18 cellular contexts compared by ENCODE assay signal in genomic region chr14:99239661-99240092, GRCh38. TPM values are rescaled to one million over a fixed set of nuclear protein-coding genes. Genes with fewer than 3 reads are reported as not detected.
DNase-seq lines count a peak whose midpoint lies in the region; ATAC-seq and TF ChIP-seq lines count a peak whose summit lies in the region.
"Had no signal": no experiment of that assay in that cellular context is flagged by ENCODE, and none has a peak within 500 bp of the region (broad histone marks: within the 10 kb centered on the region; RNA-seq: fewer than 3 reads in every experiment).

No MANE protein-coding gene starts in this region.

- peaks cover 6% of the 10 kb centered on the region for H3K4me1 ChIP-seq in endodermal cell (ENCODE audit: control insufficient read depth, insufficient read depth, low read length)
- H3K4me1 ChIP-seq: pancreas had no signal

- CTCF ChIA-PET in HEK293T (lab: Yijun Ruan, JAX), result interaction anchor here (0.9 kb wide), 1 partner anchor 15 kb away, joined by 3 read pairs; no protein-coding TSS in a partner anchor

- no peaks in the 10 kb centered on the region for H3K36me3 ChIP-seq in endodermal cell (ENCODE audit: control insufficient read depth, insufficient read depth, low read length)
- H3K36me3 ChIP-seq: pancreas had no signal

- H3K27me3 ChIP-seq in endodermal cell (ENCODE audit: control insufficient read depth, insufficient read depth, low read length, poor library complexity, severe bottlenecking), result no peaks in the 10 kb centered on the region
- H3K27me3 ChIP-seq: pancreas had no signal

- no peaks in the 10 kb centered on the region for H3K36me3 Mint-ChIP-seq in endodermal cell (ENCODE audit: low read depth)

- no peak overlapping the region for H3K9ac ChIP-seq in endodermal cell (ENCODE audit: extremely low read depth, low read length, poor library complexity, severe bottlenecking)

- no peak overlapping the region for H3K4me3 ChIP-seq in endodermal cell (ENCODE audit: low read length)
- H3K4me3 ChIP-seq: pancreas had no signal

- TF ChIP-seq CTCF in endodermal cell (conservative IDR thresholded peaks at IDR 0.05), result no peak

- no peak for ATAC-seq in stimulated activated naive CD8-positive, alpha-beta T cell treated with anti-CD3 and anti-CD28 coated beads, Interleukin-15, amount 100 ng/mL, for 72 hours
- ATAC-seq: Panc1, pancreas had no signal

- H3K4me1 Mint-ChIP-seq in endodermal cell, result peaks cover 63% of the 10 kb centered on the region
- H3K4me1 Mint-ChIP-seq in stimulated activated naive CD8-positive, alpha-beta T cell treated with anti-CD3 and anti-CD28 coated beads, Interleukin-15, amount 100 ng/mL, for 72 hours, result peaks cover 99% of the 10 kb centered on the region

- no peak overlapping the region for H3K27ac ChIP-seq in endodermal cell (ENCODE audit: low read depth, low read length)
- H3K27ac ChIP-seq: HL-60, pancreas had no signal

- no peak overlapping the region for H3K4me3 Mint-ChIP-seq in endodermal cell
- peak overlapping the region; percentile 84 to 88 for H3K4me3 Mint-ChIP-seq in stimulated activated naive CD8-positive, alpha-beta T cell treated with anti-CD3 and anti-CD28 coated beads, Interleukin-15, amount 100 ng/mL, for 72 hours

- H3K9me3 Mint-ChIP-seq in endodermal cell, result no peaks in the 10 kb centered on the region
- H3K9me3 Mint-ChIP-seq in stimulated activated naive CD8-positive, alpha-beta T cell treated with anti-CD3 and anti-CD28 coated beads, Interleukin-15, amount 100 ng/mL, for 72 hours, result no peaks in the 10 kb centered on the region

- no peaks in the 10 kb centered on the region for H3K27me3 Mint-ChIP-seq in endodermal cell (ENCODE audit: insufficient read depth)
- H3K27me3 Mint-ChIP-seq in stimulated activated naive CD8-positive, alpha-beta T cell treated with anti-CD3 and anti-CD28 coated beads, Interleukin-15, amount 100 ng/mL, for 72 hours, result no peaks in the 10 kb centered on the region

- peak; percentile 61 for DNase-seq in activated effector memory CD4-positive, alpha-beta T cell treated with anti-CD3 and anti-CD28 coated beads, Interleukin-2, amount 50 U/mL, for 16 hours
- DNase-seq in activated effector memory CD4-positive, alpha-beta T cell treated with Interleukin-2 at 50 U/mL for 16 hours, result no peak
- peak; percentile 27 for DNase-seq in SW480 (ENCODE audit: low spot score)
- no peak for DNase-seq in endodermal cell
- no peak for DNase-seq in stimulated activated naive CD8-positive, alpha-beta T cell treated with anti-CD3 and anti-CD28 coated beads, Interleukin-15, amount 100 ng/mL, for 72 hours
- DNase-seq in NCI-H187 (lab: John Stamatoyannopoulos, UW), result no peak
- DNase-seq in HEK293T (ENCODE audit: extremely low spot score), result no peak
- no peak for DNase-seq in NCI-H510A treated with DMSO at 0.1 percent for 48 hours (lab: John Stamatoyannopoulos, UW)
- DNase-seq: effector CD4-positive, alpha-beta T cell; foreskin melanocyte; H7; NCI-H1694; NCI-H524 treated with DMSO at 0.1 percent for 48 hours; pancreas; stimulated activated CD4-positive, alpha-beta T cell treated with anti-CD3 and anti-CD28 coated beads, Interleukin-12 subunit alpha, Interleukin-12 subunit beta, amount 100 ng/mL, for 4 hours had no signal

- peak overlapping the region; percentile 42 for H3K27ac Mint-ChIP-seq in endodermal cell
- H3K27ac Mint-ChIP-seq in stimulated activated naive CD8-positive, alpha-beta T cell treated with anti-CD3 and anti-CD28 coated beads, Interleukin-15, amount 100 ng/mL, for 72 hours, result peak overlapping the region; percentile 57 to 94

- POLR2A ChIA-PET in HEK293T (lab: Yijun Ruan, JAX), result interaction anchor here (0.9 to 1.3 kb wide), 2 partner anchors 26 to 117 kb away, joined by 3 read pairs; no protein-coding TSS in a partner anchor

- WGBS in endodermal cell (ENCODE audit: insufficient coverage in 1 of 2, insufficient read length in 1 of 2), 2 experiments, result 70 to 87% methylated on average over 6 to 7 of the region's 7 CpGs

- H3K9me3 ChIP-seq in endodermal cell (ENCODE audit: control insufficient read depth, low read length), result no peaks in the 10 kb centered on the region
- H3K9me3 ChIP-seq: pancreas had no signal

TF ChIP-seq in HEK293T, 16 proteins besides CTCF, POLR2A, EP300 and RAD21:
- TF ChIP-seq HDGF (IDR thresholded peaks at IDR 0.05; ENCODE audit: borderline replicate concordance), result no peak
- TF ChIP-seq ZNF384 (IDR thresholded peaks at IDR 0.05), result no peak
- no peak for TF ChIP-seq SUZ12 (IDR thresholded peaks at IDR 0.05)
- no peak for TF ChIP-seq L3MBTL2 (conservative IDR thresholded peaks at IDR 0.05)
- TF ChIP-seq LEF1 (IDR thresholded peaks at IDR 0.05; ENCODE audit: borderline replicate concordance), result no peak
- no peak for TF ChIP-seq FOXK2 (IDR thresholded peaks at IDR 0.05)
- TF ChIP-seq BHLHE40 (IDR thresholded peaks at IDR 0.05; ENCODE audit: borderline replicate concordance), result no peak
- no peak for TF ChIP-seq NFRKB (IDR thresholded peaks at IDR 0.05)
- TF ChIP-seq ARNT (IDR thresholded peaks at IDR 0.05), result no peak
- TF ChIP-seq, protein P1, sequence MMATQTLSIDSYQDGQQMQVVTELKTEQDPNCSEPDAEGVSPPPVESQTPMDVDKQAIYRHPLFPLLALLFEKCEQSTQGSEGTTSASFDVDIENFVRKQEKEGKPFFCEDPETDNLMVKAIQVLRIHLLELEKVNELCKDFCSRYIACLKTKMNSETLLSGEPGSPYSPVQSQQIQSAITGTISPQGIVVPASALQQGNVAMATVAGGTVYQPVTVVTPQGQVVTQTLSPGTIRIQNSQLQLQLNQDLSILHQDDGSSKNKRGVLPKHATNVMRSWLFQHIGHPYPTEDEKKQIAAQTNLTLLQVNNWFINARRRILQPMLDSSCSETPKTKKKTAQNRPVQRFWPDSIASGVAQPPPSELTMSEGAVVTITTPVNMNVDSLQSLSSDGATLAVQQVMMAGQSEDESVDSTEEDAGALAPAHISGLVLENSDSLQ (IDR thresholded peaks at IDR 0.05), result no peak
- no peak for TF ChIP-seq TARDBP (IDR thresholded peaks at IDR 0.05)
- TF ChIP-seq SP1 (IDR thresholded peaks at IDR 0.05), result no peak
- no peak for TF ChIP-seq FOXA1 (IDR thresholded peaks at IDR 0.05)

RNA-seq across cellular contexts. Expression of gene BCL11B, which starts 32.3 kb away (rescaled TPM):
- 1 to 10 TPM; 5.7 to 6.0 TPM for total RNA-seq in endodermal cell
- polyA plus RNA-seq in endodermal cell (2013, experiment 1 of 2), result 1.2 TPM
- polyA plus RNA-seq in endodermal cell (2013, experiment 2 of 2), result 1.6 TPM
- total RNA-seq: LHCN-M2 had no signal

Comparison
In these comparisons a context has a peak if more than half of its experiments do, and no peak if none do; other contexts are left out.
1. DNase-seq: peak in activated effector memory CD4-positive, alpha-beta T cell treated with anti-CD3 and anti-CD28 coated beads, Interleukin-2, amount 50 U/mL, for 16 hours (single experiment) and SW480 (single experiment); none in activated effector memory CD4-positive, alpha-beta T cell treated with Interleukin-2 at 50 U/mL for 16 hours (single experiment), endodermal cell (single experiment), stimulated activated naive CD8-positive, alpha-beta T cell treated with anti-CD3 and anti-CD28 coated beads, Interleukin-15, amount 100 ng/mL, for 72 hours (0 of 2), NCI-H187 (0 of 2), HEK293T (single experiment) and NCI-H510A treated with DMSO at 0.1 percent for 48 hours (single experiment).